1 cellular context compared by ENCODE assay signal in genomic region chr14:30296956-30297405, GRCh38.
TF ChIP-seq lines count a peak whose summit lies in the region.

No MANE protein-coding gene starts in this region.

TF ChIP-seq in K562, 482 proteins besides CTCF, POLR2A, EP300 and RAD21 (continued from another document and continues in another):
- TF ChIP-seq ZBTB5 (IDR thresholded peaks at IDR 0.05) (no peak), ZNF639 (CRISPR knock-in tag; conservative IDR thresholded peaks at IDR 0.05 in 1 of 2, IDR thresholded peaks at IDR 0.05 in 1 of 2) (0 out of 4 replicates have a peak, but pooled peaks of 1 of the 2 experiments have one; percentile 26), XRCC3 (IDR thresholded peaks at IDR 0.05) (no peak), RBBP5 (IDR thresholded peaks at IDR 0.05; ENCODE audit: borderline replicate concordance, insufficient read depth, low read length, poor library complexity, severe bottlenecking) (no peak), ERF (CRISPR knock-in tag; IDR thresholded peaks at IDR 0.05) (no peak), SMC3 (conservative IDR thresholded peaks at IDR 0.05; ENCODE audit: insufficient read depth, low read depth, low read length) (no peak), ZNF165 (CRISPR knock-in tag; IDR thresholded peaks at IDR 0.05; ENCODE audit: borderline replicate concordance) (no peak), ZNF280B (CRISPR knock-in tag; IDR thresholded peaks at IDR 0.05) (no peak), ZNF699 (CRISPR knock-in tag; IDR thresholded peaks at IDR 0.05; ENCODE audit: insufficient replicate concordance) (no peak), MTF1 (CRISPR knock-in tag; IDR thresholded peaks at IDR 0.05; ENCODE audit: borderline replicate concordance) (no peak), MYBL2 (IDR thresholded peaks at IDR 0.05; ENCODE audit: low read depth) (peak; percentile 87), MYBL2 (CRISPR knock-in tag; IDR thresholded peaks at IDR 0.05; ENCODE audit: borderline replicate concordance) (no peak; the same call in 1 of the 2 replicates), ZBTB2 (IDR thresholded peaks at IDR 0.05) (no peak), PKNOX1 (IDR thresholded peaks at IDR 0.05) (no peak), AFF4 (CRISPR knock-in tag; IDR thresholded peaks at IDR 0.05) (no peak), RCOR1 (IDR thresholded peaks at IDR 0.05; ENCODE audit: borderline replicate concordance in 1 of 2, low read depth in 2 of 2, low read length in 2 of 2) (peak in 1 of 2 experiments; percentile 65; a peak in 2 of 4 replicates), CXXC5 (CRISPR knock-in tag; IDR thresholded peaks at IDR 0.05) (peak; percentile 52), NCOA4 (IDR thresholded peaks at IDR 0.05; ENCODE audit: partially characterized antibody) (no peak), ZBTB17 (CRISPR knock-in tag; IDR thresholded peaks at IDR 0.05) (no peak), MECOM (CRISPR knock-in tag; IDR thresholded peaks at IDR 0.05) (no peak), U2AF2 (optimal IDR thresholded peaks at IDR 0.05; ENCODE audit: low read depth, low read length) (no peak), HOMEZ (CRISPR knock-in tag; IDR thresholded peaks at IDR 0.05) (no peak), E2F5 (CRISPR knock-in tag; IDR thresholded peaks at IDR 0.05) (no peak), CBX1 (IDR thresholded peaks at IDR 0.05; ENCODE audit: low read depth) (peak; percentile 28; the same call in 1 of the 2 replicates), PCBP1 (IDR thresholded peaks at IDR 0.05; ENCODE audit: low read depth, low read length, poor library complexity, severe bottlenecking) (no peak), POLR2H (tag; IDR thresholded peaks at IDR 0.05; ENCODE audit: low read depth) (peak; percentile 53; the same call in 1 of the 2 replicates), PYGO2 (tag; IDR thresholded peaks at IDR 0.05) (no peak), ZNF324 (CRISPR knock-in tag; IDR thresholded peaks at IDR 0.05) (no peak), PRPF4 (IDR thresholded peaks at IDR 0.05; ENCODE audit: insufficient read depth, low read depth, low read length, poor library complexity, severe bottlenecking) (no peak), SOX6 (IDR thresholded peaks at IDR 0.05) (no peak), TAF1 (IDR thresholded peaks at IDR 0.05; ENCODE audit: control insufficient read depth, extremely low read depth, insufficient read depth, low read length, severe bottlenecking) (peak; percentile 26), BCOR (IDR thresholded peaks at IDR 0.05) (no peak), CBFB (CRISPR knock-in tag; IDR thresholded peaks at IDR 0.05) (no peak), KLF10 (CRISPR knock-in tag; IDR thresholded peaks at IDR 0.05) (no peak), SIRT6 (IDR thresholded peaks at IDR 0.05; ENCODE audit: low read depth, low read length) (no peak), PHB2 (IDR thresholded peaks at IDR 0.05; ENCODE audit: low read depth) (no peak), ATF6 (CRISPR knock-in tag; IDR thresholded peaks at IDR 0.05) (no peak), THRB (CRISPR knock-in tag; conservative IDR thresholded peaks at IDR 0.05) (no peak)
